9 cellular contexts compared by ENCODE assay signal in genomic region chr2:137947714-137948336, GRCh38. TPM values are rescaled to one million over a fixed set of nuclear protein-coding genes. Genes with fewer than 3 reads are reported as not detected.
DNase-seq lines count a peak whose midpoint lies in the region; ATAC-seq and TF ChIP-seq lines count a peak whose summit lies in the region.
"Had no signal": no experiment of that assay in that cellular context is flagged by ENCODE, and none has a peak within 500 bp of the region (broad histone marks: within the 10 kb centered on the region; RNA-seq: fewer than 3 reads in every experiment).

No MANE protein-coding gene starts in this region.

- no peak for TF ChIP-seq POLR2A in erythroblast (IDR thresholded peaks at IDR 0.05; ENCODE audit: low read length)

- no peaks in the 10 kb centered on the region for H3K9me3 ChIP-seq in WERI-Rb-1 (ENCODE audit: severe bottlenecking)
- H3K9me3 ChIP-seq in aorta (ENCODE audit: control insufficient read depth, low read length) = no peaks in the 10 kb centered on the region

- ATAC-seq in naive thymus-derived CD8-positive, alpha-beta T cell = no peak
- ATAC-seq in aorta (ENCODE audit: low FRiP score) (peak; percentile 67), HG03571 (IDR thresholded peaks at IDR 0.05; ENCODE audit: unreplicated experiment) (no peak)

- DNase-seq in Caki2 (ENCODE audit: low read depth) (peak; percentile 45), H4 (ENCODE audit: low spot score) (peak; percentile 69), NCI-H1694 treated with DMSO at 0.1 percent for 48 hours (lab: John Stamatoyannopoulos, UW) (peak; percentile 35), WERI-Rb-1 (peak; percentile 72), erythroblast (lab: John Stamatoyannopoulos, UW) (peak; percentile 71 to 81), aorta (peak; percentile 86 to 90)
- peak in 6 of 10 donors; percentile 1 to 66 (median 9) for DNase-seq in naive thymus-derived CD8-positive, alpha-beta T cell

- H3K4me1 ChIP-seq in aorta (ENCODE audit: control insufficient read depth in 1 of 2, insufficient read depth in 2 of 2, low read length in 2 of 2) = peaks cover 0 to 3% of the 10 kb centered on the region in 2 donors

- in situ Hi-C loops in Caki2 (cut with HindIII; ENCODE audit: low pct_unique_long_range_greater_than_20kb, low sequenced_read_pairs) = no loop called here

- H3K27ac Mint-ChIP-seq in naive thymus-derived CD8-positive, alpha-beta T cell = no peak overlapping the region

- POLR2A ChIA-PET in naive thymus-derived CD8-positive, alpha-beta T cell (lab: Charles Lee) = no interaction called here

- H3K4me3 ChIP-seq in WERI-Rb-1 (ENCODE audit: low read depth, low read length) = no peak overlapping the region
- no peak overlapping the region for H3K4me3 ChIP-seq in aorta (ENCODE audit: low read length in 2 of 2)
- H3K4me3 ChIP-seq: SK-N-MC had no signal

- H3K27me3 ChIP-seq in WERI-Rb-1 (ENCODE audit: insufficient read depth, low read depth, severe bottlenecking) (no peaks in the 10 kb centered on the region), aorta (ENCODE audit: control insufficient read depth in 1 of 2, insufficient read depth in 2 of 2, low read length in 1 of 2) (no peaks in the 10 kb centered on the region)

- H3K27ac ChIP-seq in WERI-Rb-1 = no peak overlapping the region
- H3K27ac ChIP-seq in aorta (ENCODE audit: low read depth in 1 of 2, low read length in 2 of 2) = no peak overlapping the region
- H3K27ac ChIP-seq: SK-N-MC had no signal

- peak; percentile 55 for TF ChIP-seq CTCF in WERI-Rb-1 (IDR thresholded peaks at IDR 0.05; ENCODE audit: low read depth, low read length)

- H3K9me3 Mint-ChIP-seq in naive thymus-derived CD8-positive, alpha-beta T cell = no peaks in the 10 kb centered on the region

- H3K27me3 Mint-ChIP-seq in naive thymus-derived CD8-positive, alpha-beta T cell = peaks cover 0 to 9% (median 0%) of the 10 kb centered on the region in 5 donors

- no peaks in the 10 kb centered on the region for H3K36me3 Mint-ChIP-seq in naive thymus-derived CD8-positive, alpha-beta T cell

- H3K4me3 Mint-ChIP-seq in naive thymus-derived CD8-positive, alpha-beta T cell = no peak overlapping the region

- intact Hi-C loops in aorta (cut with DNase I) = loop anchor here (1.0 to 10.0 kb wide), 3 partner anchors 142 to 417 kb away; no protein-coding TSS in a partner anchor

- H3K36me3 ChIP-seq in WERI-Rb-1 (no peaks in the 10 kb centered on the region), aorta (ENCODE audit: control insufficient read depth in 1 of 2, insufficient read depth in 2 of 2, low read length in 1 of 2) (no peaks in the 10 kb centered on the region)

- H3K4me1 Mint-ChIP-seq in naive thymus-derived CD8-positive, alpha-beta T cell = peaks cover 0 to 5% (median 3%) of the 10 kb centered on the region in 4 donors

- WGBS in aorta, 2 donors = 28 to 39% methylated on average over 4 of the region's 4 CpGs

RNA-seq across cellular contexts. Expression of gene HNMT, which starts 16.4 kb away (rescaled TPM):
- total RNA-seq in Caki2 (2014; rRNA removed; shearing (Covaris generic); ENCODE audit: low replicate concordance) = 4.9 and 7.5 TPM in 2 replicates
- total RNA-seq in H4 (2014; rRNA removed; shearing (Covaris generic)) = 44.0 and 86.7 TPM in 2 replicates
- under 1 TPM; 0.11 to 0.34 TPM for total RNA-seq in naive thymus-derived CD8-positive, alpha-beta T cell
- polyA plus RNA-seq in naive thymus-derived CD8-positive, alpha-beta T cell = under 1 TPM in 1 of 3 donors, not detected in 2; 0.46 TPM
- total RNA-seq in aorta = 10 to 100 TPM; 35.8 to 82.8 TPM
- 100 to 1,000 TPM in 1 of 2 donors, 10 to 100 TPM in 1; 65.5 to 102 TPM for polyA plus RNA-seq in aorta

Comparison
In these comparisons a context has a peak if more than half of its experiments do, and no peak if none do; other contexts are left out.
1. DNase-seq: peak in every context shown above with its lines; median percentile 88 in aorta; 76 in erythroblast; 72 in WERI-Rb-1; 69 in H4; 45 in Caki2; 35 in NCI-H1694 treated with DMSO at 0.1 percent for 48 hours; 9 in naive thymus-derived CD8-positive, alpha-beta T cell.